In genomic region chr12:54983536-54984102, GRCh38 we compare ENCODE assay signal across 10 cellular contexts. TPM values are rescaled to one million over a fixed set of nuclear protein-coding genes. Genes with fewer than 3 reads are reported as not detected.
A peak's percentile ranks its signal among the peaks of the same experiment; 100 is the strongest.
DNase-seq lines count a peak whose midpoint lies in the region; ATAC-seq and TF ChIP-seq lines count a peak whose summit lies in the region.
"Had no signal": no experiment of that assay in that cellular context is flagged by ENCODE, and none has a peak within 500 bp of the region (broad histone marks: within the 10 kb centered on the region; RNA-seq: fewer than 3 reads in every experiment).

No MANE protein-coding gene starts in this region.

- intact Hi-C loops in naive thymus-derived CD4-positive, alpha-beta T cell (cut with micrococcal nuclease): loop anchor here (1.0 to 10.0 kb wide), 10 partner anchors 7 to 944 kb away; partner anchors contain the start of genes ITGA5 (in 1 of the 2), MUCL1 (in 1 of the 2) and PYM1 (in 1 of the 2)
- intact Hi-C loops in upper lobe of right lung (cut with DNase I): no loop called here

- peak; percentile 7 to 14 for ATAC-seq in activated T-cell treated with anti-CD3 and anti-CD28 coated beads, Interleukin-2, amount 50 U/mL, for 4 hours
- no peak for ATAC-seq in naive thymus-derived CD4-positive, alpha-beta T cell
- ATAC-seq in upper lobe of right lung (no peak), GM18907 (IDR thresholded peaks at IDR 0.05; ENCODE audit: unreplicated experiment) (no peak)

- H3K4me1 Mint-ChIP-seq in activated T-cell treated with anti-CD3 and anti-CD28 coated beads, Interleukin-2, amount 50 U/mL, for 4 hours (ENCODE audit: low read depth): peaks cover 79% of the 10 kb centered on the region
- H3K4me1 Mint-ChIP-seq in naive thymus-derived CD4-positive, alpha-beta T cell: peaks cover 47 to 78% (median 71%) of the 10 kb centered on the region in 7 donors
- peaks cover 3% of the 10 kb centered on the region for H3K4me1 Mint-ChIP-seq in nephron progenitor cell

- H3K27me3 Mint-ChIP-seq in activated T-cell treated with anti-CD3 and anti-CD28 coated beads, Interleukin-2, amount 50 U/mL, for 4 hours (ENCODE audit: low read depth): no peaks in the 10 kb centered on the region
- H3K27me3 Mint-ChIP-seq in naive thymus-derived CD4-positive, alpha-beta T cell: no peaks in the 10 kb centered on the region
- H3K27me3 Mint-ChIP-seq in nephron progenitor cell (ENCODE audit: low read depth, poor library complexity): peaks cover 9% of the 10 kb centered on the region

- H3K4me1 ChIP-seq in naive thymus-derived CD4-positive, alpha-beta T cell (ENCODE audit: control insufficient read depth in 2 of 2, insufficient read depth in 2 of 2, low read length in 2 of 2): peaks cover 51 to 61% of the 10 kb centered on the region in 2 donors
- no peaks in the 10 kb centered on the region for H3K4me1 ChIP-seq in upper lobe of right lung

- H3K9me3 ChIP-seq in naive thymus-derived CD4-positive, alpha-beta T cell (ENCODE audit: control insufficient read depth in 2 of 3, low read length in 3 of 3): no peaks in the 10 kb centered on the region
- no peaks in the 10 kb centered on the region for H3K9me3 ChIP-seq in upper lobe of right lung

- peak overlapping the region; percentile 95 to 100 (median 98) for H3K27ac Mint-ChIP-seq in naive thymus-derived CD4-positive, alpha-beta T cell
- H3K27ac Mint-ChIP-seq in nephron progenitor cell: no peak overlapping the region

- H3K27ac ChIP-seq in naive thymus-derived CD4-positive, alpha-beta T cell (ENCODE audit: low read depth, low read length): peak overlapping the region; percentile 94
- H3K27ac ChIP-seq in upper lobe of right lung: no peak overlapping the region

- peak overlapping the region; percentile 67 for H3K4me3 ChIP-seq in naive thymus-derived CD4-positive, alpha-beta T cell (ENCODE audit: low read length)
- H3K4me3 ChIP-seq in upper lobe of right lung: peak overlapping the region; percentile 22

- DNase-seq in stimulated activated CD4-positive, alpha-beta T cell treated with anti-CD3 and anti-CD28 coated beads, Interleukin-12 subunit alpha, Interleukin-12 subunit beta, amount 100 ng/mL, for 24 hours (ENCODE audit: low read depth in 2 of 2): peak; percentile 31 to 41
- DNase-seq in stimulated activated CD4-positive, alpha-beta T cell treated with anti-CD3 and anti-CD28 coated beads, Interleukin-2, amount 100 ng/mL, for 48 hours: no peak
- peak; percentile 60 for DNase-seq in activated T-cell treated with anti-CD3 and anti-CD28 coated beads, Interleukin-2, amount 50 U/mL, for 4 hours
- DNase-seq in naive thymus-derived CD4-positive, alpha-beta T cell: peak in 2 of 9 donors; percentile 55 to 65
- DNase-seq in upper lobe of right lung: no peak
- no peak for DNase-seq in nephron progenitor cell
- DNase-seq in NCI-H2171 treated with DMSO at 0.1 percent for 48 hours (lab: John Stamatoyannopoulos, UW): no peak

- H3K27me3 ChIP-seq in naive thymus-derived CD4-positive, alpha-beta T cell (ENCODE audit: control insufficient read depth in 2 of 2, insufficient read depth in 2 of 2, low read length in 2 of 2): no peaks in the 10 kb centered on the region
- H3K27me3 ChIP-seq in upper lobe of right lung: no peaks in the 10 kb centered on the region

- CTCF ChIA-PET in naive thymus-derived CD4-positive, alpha-beta T cell (lab: Charles Lee): interaction anchor here (0.8 to 7.5 kb wide), 9 partner anchors 9 to 235 kb away, joined by 3 to 68 read pairs (median 6); no protein-coding TSS in a partner anchor

- peaks cover 43% of the 10 kb centered on the region for H3K36me3 Mint-ChIP-seq in activated T-cell treated with anti-CD3 and anti-CD28 coated beads, Interleukin-2, amount 50 U/mL, for 4 hours (ENCODE audit: insufficient read depth)
- peaks cover 9 to 60% (median 50%) of the 10 kb centered on the region in 5 donors for H3K36me3 Mint-ChIP-seq in naive thymus-derived CD4-positive, alpha-beta T cell
- no peaks in the 10 kb centered on the region for H3K36me3 Mint-ChIP-seq in nephron progenitor cell (ENCODE audit: low read depth)

- TF ChIP-seq CTCF in upper lobe of right lung (IDR thresholded peaks at IDR 0.05) (no peak), nephron progenitor cell (IDR thresholded peaks at IDR 0.05) (no peak)

- H3K4me3 Mint-ChIP-seq in activated T-cell treated with anti-CD3 and anti-CD28 coated beads, Interleukin-2, amount 50 U/mL, for 4 hours: peak overlapping the region; percentile 87
- peak overlapping the region; percentile 90 to 98 (median 95) for H3K4me3 Mint-ChIP-seq in naive thymus-derived CD4-positive, alpha-beta T cell
- no peak overlapping the region for H3K4me3 Mint-ChIP-seq in nephron progenitor cell

- no peaks in the 10 kb centered on the region for H3K36me3 ChIP-seq in naive thymus-derived CD4-positive, alpha-beta T cell (ENCODE audit: control insufficient read depth in 2 of 3, insufficient read depth in 3 of 3, low read length in 3 of 3)
- H3K36me3 ChIP-seq in upper lobe of right lung: no peaks in the 10 kb centered on the region

- POLR2A ChIA-PET in naive thymus-derived CD4-positive, alpha-beta T cell (lab: Charles Lee): interaction anchor here (0.6 to 7.6 kb wide), 11 partner anchors 9 to 260 kb away, joined by 3 to 309 read pairs (median 19); partner anchors contain the start of gene MUCL1

- H3K9me3 Mint-ChIP-seq in activated T-cell treated with anti-CD3 and anti-CD28 coated beads, Interleukin-2, amount 50 U/mL, for 4 hours: no peaks in the 10 kb centered on the region
- H3K9me3 Mint-ChIP-seq in naive thymus-derived CD4-positive, alpha-beta T cell: peaks cover 0 to 5% (median 0%) of the 10 kb centered on the region in 11 donors
- H3K9me3 Mint-ChIP-seq in nephron progenitor cell: no peaks in the 10 kb centered on the region

RNA-seq across cellular contexts. Expression of gene TESPA1, which starts 0.9 kb away (rescaled TPM):
- total RNA-seq in activated T-cell treated with anti-CD3 and anti-CD28 coated beads, Interleukin-2, amount 50 U/mL, for 4 hours: 100 to 1,000 TPM in 1 of 3 donors, 10 to 100 TPM in 2; 89.6 to 102 (median 94.8) TPM
- total RNA-seq in naive thymus-derived CD4-positive, alpha-beta T cell: 100 to 1,000 TPM; 120 to 301 (median 186) TPM
- polyA plus RNA-seq in naive thymus-derived CD4-positive, alpha-beta T cell: 100 to 1,000 TPM; 183 to 314 TPM
- 6.7 TPM for total RNA-seq in upper lobe of right lung
- total RNA-seq: fibroblast of villous mesenchyme, osteocyte had no signal

RNA-seq across cellular contexts. Expression of gene NEUROD4, which starts 36.2 kb away (rescaled TPM):
- total RNA-seq in activated T-cell treated with anti-CD3 and anti-CD28 coated beads, Interleukin-2, amount 50 U/mL, for 4 hours: not detected
- total RNA-seq in naive thymus-derived CD4-positive, alpha-beta T cell: under 1 TPM in 1 of 5 experiments, not detected in 4; 0.11 TPM
- polyA plus RNA-seq in naive thymus-derived CD4-positive, alpha-beta T cell: not detected
- not detected for total RNA-seq in upper lobe of right lung
- total RNA-seq: fibroblast of villous mesenchyme, osteocyte had no signal

Comparison
In these comparisons a context has a peak if more than half of its experiments do, and no peak if none do; other contexts are left out.
1. DNase-seq: peak in stimulated activated CD4-positive, alpha-beta T cell treated with anti-CD3 and anti-CD28 coated beads, Interleukin-12 subunit alpha, Interleukin-12 subunit beta, amount 100 ng/mL, for 24 hours (2 of 2) and activated T-cell treated with anti-CD3 and anti-CD28 coated beads, Interleukin-2, amount 50 U/mL, for 4 hours (single experiment); none in stimulated activated CD4-positive, alpha-beta T cell treated with anti-CD3 and anti-CD28 coated beads, Interleukin-2, amount 100 ng/mL, for 48 hours (0 of 2), upper lobe of right lung (single experiment), nephron progenitor cell (single experiment) and NCI-H2171 treated with DMSO at 0.1 percent for 48 hours (single experiment).
2. ATAC-seq: peak in activated T-cell treated with anti-CD3 and anti-CD28 coated beads, Interleukin-2, amount 50 U/mL, for 4 hours (2 of 2); none in naive thymus-derived CD4-positive, alpha-beta T cell (single experiment), upper lobe of right lung (single experiment) and GM18907 (single experiment).
3. RNA of gene TESPA1, which starts 0.9 kb away (total RNA-seq): 120 to 301 TPM in naive thymus-derived CD4-positive, alpha-beta T cell and 89.6 to 102 TPM in activated T-cell treated with anti-CD3 and anti-CD28 coated beads, Interleukin-2, amount 50 U/mL, for 4 hours; 6.7 TPM in upper lobe of right lung (single experiment); every median in the first group is over 10 times any median in the second.